ENCODE assay signal across 8 cellular contexts in the genomic region with DNA sequence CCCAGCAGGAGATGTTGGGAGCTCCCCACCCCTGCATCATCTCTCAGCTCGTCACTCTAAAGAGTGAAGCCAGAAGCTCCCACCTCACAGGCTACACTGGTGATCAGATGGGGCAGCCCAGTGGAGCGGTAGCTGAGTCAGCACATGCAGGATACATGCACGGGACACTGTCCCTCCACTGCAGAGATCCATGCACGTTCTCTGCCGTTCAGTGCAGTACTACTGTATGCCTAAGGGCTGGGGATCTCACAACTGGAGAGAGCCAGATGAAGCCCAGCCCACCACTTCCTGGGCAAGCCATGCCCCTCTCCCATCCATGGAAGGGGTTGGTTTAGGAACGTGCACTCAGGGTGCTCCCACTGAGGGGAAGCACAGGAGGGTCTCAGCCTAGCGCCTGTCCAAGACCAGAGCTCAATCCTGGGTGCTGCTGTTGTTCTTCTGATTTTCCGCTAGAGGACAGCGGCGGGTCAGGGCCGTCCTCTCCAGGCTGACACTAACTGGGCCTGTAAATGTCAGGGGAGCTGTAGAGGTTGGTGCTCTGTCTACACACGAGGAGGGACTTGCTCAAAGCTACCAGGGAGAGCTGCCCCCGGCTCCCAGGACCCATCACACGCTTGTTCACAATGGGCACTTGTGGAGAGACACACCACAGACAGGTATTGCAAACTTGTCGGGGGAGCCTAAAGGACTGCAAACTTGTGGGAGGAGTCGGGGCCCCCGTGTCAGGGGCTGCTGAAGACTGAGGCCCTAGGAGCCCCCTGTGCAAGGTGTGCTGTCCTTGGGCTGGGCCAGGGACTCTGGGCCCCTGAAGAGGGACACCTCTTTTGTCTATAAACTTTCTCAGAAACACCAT.
DNase-seq lines count a peak whose midpoint lies in the region; ATAC-seq and TF ChIP-seq lines count a peak whose summit lies in the region.

No MANE protein-coding gene starts in this region.

- H3K9me2 ChIP-seq in DOHH2 (replicated peaks; ENCODE audit: control insufficient read depth, low read length): no peaks in the 10 kb centered on the region

- peak; percentile 86 for TF ChIP-seq CTCF in DOHH2 (IDR thresholded peaks at IDR 0.05; ENCODE audit: low read depth, low read length, poor library complexity, severe bottlenecking)

- peak; percentile 65 for ATAC-seq in GM19395 (IDR thresholded peaks at IDR 0.05; ENCODE audit: unreplicated experiment)
- peak; percentile 54 for ATAC-seq in HG03442 (IDR thresholded peaks at IDR 0.05; ENCODE audit: unreplicated experiment)
- no peak for ATAC-seq in GM18519 (IDR thresholded peaks at IDR 0.05; ENCODE audit: low FRiP score, unreplicated experiment)

- H3K27me3 ChIP-seq in DOHH2 (ENCODE audit: control insufficient read depth, low read length): no peaks in the 10 kb centered on the region

- H3K4me3 ChIP-seq in DOHH2 (ENCODE audit: low read length): no peak overlapping the region

- no peaks in the 10 kb centered on the region for H3K36me3 ChIP-seq in DOHH2 (ENCODE audit: control insufficient read depth, low read length)

- H3K79me2 ChIP-seq in DOHH2 (ENCODE audit: control insufficient read depth, low read length): no peaks in the 10 kb centered on the region

- no peak overlapping the region for H3K27ac ChIP-seq in DOHH2 (ENCODE audit: low read depth, low read length)

- 0 out of 2 replicates have a peak, but pooled peaks cover 4% of the 10 kb centered on the region for H3F3A ChIP-seq in DOHH2 (ENCODE audit: control insufficient read depth, insufficient read depth)

- no peaks in the 10 kb centered on the region for H4K20me1 ChIP-seq in DOHH2 (ENCODE audit: control insufficient read depth, insufficient read depth, low read depth, low read length)

- 0 out of 2 replicates have a peak overlapping the region, but pooled peaks have one; percentile 6 for H3K4me2 ChIP-seq in DOHH2 (ENCODE audit: low read length)

- H3K9me3 ChIP-seq in DOHH2 (ENCODE audit: control insufficient read depth, insufficient read depth, low read length): no peaks in the 10 kb centered on the region

- DNase-seq in OCI-M1 (lab: John Stamatoyannopoulos, UW) (peak; percentile 49), astrocyte of the hippocampus (ENCODE audit: low read depth, low spot score) (peak; percentile 69), iPS-NIHi7 (ENCODE audit: extremely low spot score) (peak; percentile 88)
- peak; percentile 17 for DNase-seq in stimulated activated naive CD4-positive, alpha-beta T cell treated with Interleukin-2 at 50 U/mL for 16 hours (lab: John Stamatoyannopoulos, UW)

- peaks cover 52% of the 10 kb centered on the region for H3K4me1 ChIP-seq in DOHH2 (ENCODE audit: control insufficient read depth, low read length)

Comparison
In these comparisons a context has a peak if more than half of its experiments do, and no peak if none do; other contexts are left out.
1. DNase-seq: peak in every context shown above with its lines; median percentile 88 in iPS-NIHi7; 69 in astrocyte of the hippocampus; 49 in OCI-M1; 17 in stimulated activated naive CD4-positive, alpha-beta T cell treated with Interleukin-2 at 50 U/mL for 16 hours.